8 cellular contexts compared by ENCODE assay signal in genomic region chr18:8704361-8705279, GRCh38. TPM values are rescaled to one million over a fixed set of nuclear protein-coding genes. Genes with fewer than 3 reads are reported as not detected.
DNase-seq lines count a peak whose midpoint lies in the region; ATAC-seq and TF ChIP-seq lines count a peak whose summit lies in the region.

No MANE protein-coding gene starts in this region.

- H3K9me3 Mint-ChIP-seq in endothelial cell (ENCODE audit: unreplicated experiment) = no peaks in the 10 kb centered on the region

- TF ChIP-seq CTCF in endothelial cell (IDR thresholded peaks at IDR 0.05; ENCODE audit: unreplicated experiment) = no peak

- peaks cover 25% of the 10 kb centered on the region for H3K27me3 Mint-ChIP-seq in endothelial cell (ENCODE audit: unreplicated experiment)

- peaks cover 3% of the 10 kb centered on the region for H3K36me3 Mint-ChIP-seq in endothelial cell (ENCODE audit: low read depth, unreplicated experiment)

- ATAC-seq in GM21390 (IDR thresholded peaks at IDR 0.05; ENCODE audit: unreplicated experiment) = peak; percentile 79

- peak overlapping the region; percentile 88 for H3K4me3 Mint-ChIP-seq in endothelial cell (ENCODE audit: unreplicated experiment)

- H3K27ac Mint-ChIP-seq in endothelial cell (ENCODE audit: unreplicated experiment) = no peak overlapping the region

- peaks cover 5% of the 10 kb centered on the region for H3K4me1 Mint-ChIP-seq in endothelial cell (ENCODE audit: unreplicated experiment)

- DNase-seq in CMK (ENCODE audit: low read depth) = peak; percentile 64
- peak; percentile 93 for DNase-seq in HT1080 (ENCODE audit: low read depth)
- peak; percentile 41 for DNase-seq in NOMO-1 treated with dmso at 0.1 percent for 144 hours (lab: John Stamatoyannopoulos, UW; ENCODE audit: unreplicated experiment)
- DNase-seq in activated CD8-positive, alpha-beta memory T cell treated with anti-CD3 and anti-CD28 coated beads, Interleukin-2, amount 50 U/mL, for 4 hours = peak; percentile 90
- peak; percentile 82 for DNase-seq in endothelial cell (ENCODE audit: low spot score)
- DNase-seq in midbrain (lab: John Stamatoyannopoulos, UW) = peak; percentile 86
- peak; percentile 73 to 79 for DNase-seq in stimulated activated CD8-positive, alpha-beta memory T cell treated with anti-CD3 and anti-CD28 coated beads, Interleukin-15, amount 100 ng/mL, for 4 hours (ENCODE audit: low read depth in 2 of 2)

RNA-seq across cellular contexts. Expression of gene MTCL1, which starts 0.7 kb away (rescaled TPM):
- total RNA-seq in HT1080 (2014; rRNA removed; shearing (Covaris generic)) = 20.5 and 28.8 TPM in 2 replicates
- 14.9 and 20.4 TPM in 2 replicates for polyA plus RNA-seq in HT1080 (2015; cell fraction: cytosol; rRNA removed)
- polyA plus RNA-seq in HT1080 (2015; cell fraction: nucleus; rRNA removed) = 83.5 and 92.9 TPM in 2 replicates
- total RNA-seq in endothelial cell (ENCODE audit: unreplicated experiment) = 3.8 TPM

Comparison
In these comparisons a context has a peak if more than half of its experiments do, and no peak if none do; other contexts are left out.
1. Peak in every context shown above with its lines: DNase-seq and ATAC-seq.
2. DNase-seq: peak in every context shown above with its lines; median percentile 93 in HT1080; 90 in activated CD8-positive, alpha-beta memory T cell treated with anti-CD3 and anti-CD28 coated beads, Interleukin-2, amount 50 U/mL, for 4 hours; 86 in midbrain; 82 in endothelial cell; 76 in stimulated activated CD8-positive, alpha-beta memory T cell treated with anti-CD3 and anti-CD28 coated beads, Interleukin-15, amount 100 ng/mL, for 4 hours; 64 in CMK; 41 in NOMO-1 treated with dmso at 0.1 percent for 144 hours.